ENCODE assay signal across 17 cellular contexts in the genomic region with DNA sequence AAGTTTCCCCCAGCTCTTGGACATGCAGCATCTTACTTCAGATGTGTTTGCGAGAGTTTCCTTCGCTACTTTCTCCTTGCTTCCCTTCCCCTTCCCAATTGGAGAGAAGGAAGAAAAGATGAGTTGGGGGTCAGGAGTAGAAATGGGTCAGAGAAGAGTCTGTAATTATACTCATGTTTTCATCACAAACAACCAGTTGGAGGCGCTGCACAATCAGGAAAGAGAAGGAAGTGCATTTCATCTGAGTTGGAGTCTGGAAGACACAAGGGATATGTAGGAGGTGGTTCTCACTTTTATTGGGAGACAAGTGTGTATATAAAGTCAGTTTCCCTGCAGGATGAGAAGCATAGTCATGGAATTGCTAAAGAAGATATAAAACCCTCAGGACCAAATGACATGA. TPM values are rescaled to one million over a fixed set of nuclear protein-coding genes. Genes with fewer than 3 reads are reported as not detected.
DNase-seq lines count a peak whose midpoint lies in the region; ATAC-seq and TF ChIP-seq lines count a peak whose summit lies in the region.
"Had no signal": no experiment of that assay in that cellular context is flagged by ENCODE, and none has a peak within 500 bp of the region (broad histone marks: within the 10 kb centered on the region; RNA-seq: fewer than 3 reads in every experiment).

No MANE protein-coding gene starts in this region.

- no peak for ATAC-seq in GM18519 (IDR thresholded peaks at IDR 0.05; ENCODE audit: low FRiP score, unreplicated experiment)
- ATAC-seq: stimulated activated naive CD8-positive, alpha-beta T cell treated with anti-CD3 and anti-CD28 coated beads, Interleukin-15, Interleukin-2, amounts not matched to agents 100 U/mL and 50 U/mL, for 24 hours had no signal

- TF ChIP-seq CTCF in GM06990 (IDR thresholded peaks at IDR 0.05; ENCODE audit: insufficient read depth, low read length, poor library complexity, severe bottlenecking) (peak; percentile 26), VCaP (conservative IDR thresholded peaks at IDR 0.05) (0 out of 2 replicates have a peak, but pooled peaks have one; percentile 5)

- no peak overlapping the region for H3K27ac ChIP-seq in VCaP

- H3K4me3 ChIP-seq in GM06990 (replicated peaks; ENCODE audit: low read depth, low read length) = no peak overlapping the region

- TF ChIP-seq RAD21 in Ishikawa (IDR thresholded peaks at IDR 0.05; ENCODE audit: low read depth) = peak; percentile 35

- peaks cover 2% of the 10 kb centered on the region; the same call in 1 of the 2 replicates for H3K36me3 ChIP-seq in GM06990 (ENCODE audit: control insufficient read depth, insufficient read depth, low read length)

- TF ChIP-seq EP300 in Ishikawa (IDR thresholded peaks at IDR 0.05; ENCODE audit: borderline replicate concordance) = no peak

- H3K27me3 ChIP-seq in GM06990 (replicated peaks; ENCODE audit: control insufficient read depth, insufficient read depth, low read length) = no peaks in the 10 kb centered on the region

- DNase-seq in GM06990 (ENCODE audit: extremely low read depth, insufficient read length) = no peak
- peak; percentile 4 for DNase-seq in iris pigment epithelial cell (ENCODE audit: low read depth)
- no peak for DNase-seq in HT-29 (ENCODE audit: low spot score)
- no peak for DNase-seq in hippocampal formation (lab: John Stamatoyannopoulos, UW)
- DNase-seq: activated CD4-positive, alpha-beta T cell treated with anti-CD3 and anti-CD28 coated beads for 1 hour; activated effector memory CD4-positive, alpha-beta T cell treated with anti-CD3 and anti-CD28 coated beads, Interleukin-2, amount 50 U/mL, for 16 hours; caudate nucleus; foreskin melanocyte; NCI-H2029 treated with DMSO at 0.1 percent for 48 hours; Right ventricle myocardium superior; stimulated activated CD4-positive, alpha-beta T cell treated with anti-CD3 and anti-CD28 coated beads, Interleukin-2, amount 100 ng/mL, for 24 hours; stimulated activated naive CD8-positive, alpha-beta T cell treated with anti-CD3 and anti-CD28 coated beads, Interleukin-15, Interleukin-2, amounts not matched to agents 100 U/mL and 50 U/mL, for 24 hours had no signal

TF ChIP-seq in Ishikawa, 13 proteins besides CTCF, POLR2A, EP300 and RAD21:
- TF ChIP-seq NFIC (IDR thresholded peaks at IDR 0.05) (no peak), CEBPB (IDR thresholded peaks at IDR 0.05) (no peak), CREB1 (IDR thresholded peaks at IDR 0.05; ENCODE audit: low read depth) (no peak), ZBTB7A (IDR thresholded peaks at IDR 0.05; ENCODE audit: low read depth) (no peak), TAF1 (IDR thresholded peaks at IDR 0.05; ENCODE audit: low read depth) (no peak), EGR1 (IDR thresholded peaks at IDR 0.05) (no peak)
- TF ChIP-seq, protein P1, sequence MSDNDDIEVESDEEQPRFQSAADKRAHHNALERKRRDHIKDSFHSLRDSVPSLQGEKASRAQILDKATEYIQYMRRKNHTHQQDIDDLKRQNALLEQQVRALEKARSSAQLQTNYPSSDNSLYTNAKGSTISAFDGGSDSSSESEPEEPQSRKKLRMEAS (IDR thresholded peaks at IDR 0.05) = no peak
- TF ChIP-seq, protein P2, sequence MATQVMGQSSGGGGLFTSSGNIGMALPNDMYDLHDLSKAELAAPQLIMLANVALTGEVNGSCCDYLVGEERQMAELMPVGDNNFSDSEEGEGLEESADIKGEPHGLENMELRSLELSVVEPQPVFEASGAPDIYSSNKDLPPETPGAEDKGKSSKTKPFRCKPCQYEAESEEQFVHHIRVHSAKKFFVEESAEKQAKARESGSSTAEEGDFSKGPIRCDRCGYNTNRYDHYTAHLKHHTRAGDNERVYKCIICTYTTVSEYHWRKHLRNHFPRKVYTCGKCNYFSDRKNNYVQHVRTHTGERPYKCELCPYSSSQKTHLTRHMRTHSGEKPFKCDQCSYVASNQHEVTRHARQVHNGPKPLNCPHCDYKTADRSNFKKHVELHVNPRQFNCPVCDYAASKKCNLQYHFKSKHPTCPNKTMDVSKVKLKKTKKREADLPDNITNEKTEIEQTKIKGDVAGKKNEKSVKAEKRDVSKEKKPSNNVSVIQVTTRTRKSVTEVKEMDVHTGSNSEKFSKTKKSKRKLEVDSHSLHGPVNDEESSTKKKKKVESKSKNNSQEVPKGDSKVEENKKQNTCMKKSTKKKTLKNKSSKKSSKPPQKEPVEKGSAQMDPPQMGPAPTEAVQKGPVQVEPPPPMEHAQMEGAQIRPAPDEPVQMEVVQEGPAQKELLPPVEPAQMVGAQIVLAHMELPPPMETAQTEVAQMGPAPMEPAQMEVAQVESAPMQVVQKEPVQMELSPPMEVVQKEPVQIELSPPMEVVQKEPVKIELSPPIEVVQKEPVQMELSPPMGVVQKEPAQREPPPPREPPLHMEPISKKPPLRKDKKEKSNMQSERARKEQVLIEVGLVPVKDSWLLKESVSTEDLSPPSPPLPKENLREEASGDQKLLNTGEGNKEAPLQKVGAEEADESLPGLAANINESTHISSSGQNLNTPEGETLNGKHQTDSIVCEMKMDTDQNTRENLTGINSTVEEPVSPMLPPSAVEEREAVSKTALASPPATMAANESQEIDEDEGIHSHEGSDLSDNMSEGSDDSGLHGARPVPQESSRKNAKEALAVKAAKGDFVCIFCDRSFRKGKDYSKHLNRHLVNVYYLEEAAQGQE (IDR thresholded peaks at IDR 0.05; ENCODE audit: low read depth) = no peak

RNA-seq across cellular contexts. Expression of gene VSX2, which starts 31.3 kb away (rescaled TPM):
- not detected in 2 replicates for total RNA-seq in HT-29 (2014; rRNA removed; shearing (Covaris generic))
- total RNA-seq: liver, osteocyte, Right ventricle myocardium superior had no signal
